ENCODE assay signal across 8 cellular contexts in the genomic region with DNA sequence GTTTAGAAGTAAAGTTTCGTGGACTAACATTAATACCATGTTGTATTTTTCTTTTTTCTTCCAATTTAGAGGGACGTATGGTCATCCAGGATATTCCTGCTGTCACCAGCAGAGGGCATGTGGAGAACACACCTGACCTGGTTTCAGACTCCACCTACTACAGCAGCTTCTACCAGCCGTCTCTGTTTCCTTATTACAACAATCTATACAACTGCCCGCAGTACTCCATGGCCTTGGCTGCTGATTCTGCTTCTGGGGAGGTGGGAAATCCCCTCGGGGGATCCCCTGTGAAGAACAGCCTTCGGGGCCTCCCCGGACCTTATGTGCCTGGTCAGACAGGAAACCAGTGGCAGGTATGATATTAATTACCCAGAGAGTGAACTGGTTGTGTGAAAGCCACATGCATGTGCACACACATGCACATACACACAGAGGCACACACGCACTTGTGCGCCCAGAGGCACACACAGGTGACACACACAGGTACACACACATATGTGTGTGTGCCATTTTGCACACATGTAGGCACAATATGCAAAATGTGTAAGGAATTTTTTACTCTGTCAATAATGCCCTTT. TPM values are rescaled to one million over a fixed set of nuclear protein-coding genes. Genes with fewer than 3 reads are reported as not detected.
DNase-seq lines count a peak whose midpoint lies in the region; ATAC-seq and TF ChIP-seq lines count a peak whose summit lies in the region.

No MANE protein-coding gene starts in this region.

- DNase-seq in COR-L47 (lab: John Stamatoyannopoulos, UW): peak; percentile 1
- DNase-seq in NCI-H748 (lab: John Stamatoyannopoulos, UW; ENCODE audit: unreplicated experiment): peak; percentile 72
- DNase-seq in activated CD4-positive, alpha-beta T cell treated with anti-CD3 and anti-CD28 coated beads, Interleukin-2, amount 50 U/mL, for 48 hours: peak; percentile 63 to 76
- peak; percentile 8 for DNase-seq in epithelial cell of prostate (ENCODE audit: low read depth, low spot score)
- DNase-seq in naive thymus-derived CD4-positive, alpha-beta T cell: peak in 8 of 9 donors; percentile 7 to 50 (median 37)
- DNase-seq in stomach: peak; percentile 54

- no peaks in the 10 kb centered on the region for H3K9me3 Mint-ChIP-seq in naive thymus-derived CD4-positive, alpha-beta T cell

- no peaks in the 10 kb centered on the region for H3K36me3 Mint-ChIP-seq in naive thymus-derived CD4-positive, alpha-beta T cell

- POLR2A ChIA-PET in naive thymus-derived CD4-positive, alpha-beta T cell (lab: Charles Lee): no interaction called here

- WGBS in stomach, 5 donors: 9 to 19% (median 12%) methylated on average over 9 of the region's 9 CpGs

- TF ChIP-seq POLR2A in stomach (IDR thresholded peaks at IDR 0.05): no peak

- H3K27me3 Mint-ChIP-seq in naive thymus-derived CD4-positive, alpha-beta T cell: peaks cover 7 to 24% (median 14%) of the 10 kb centered on the region in 5 donors

- peak in 5 of 7 experiments; percentile 49 to 89 (median 82) for TF ChIP-seq CTCF in stomach (IDR thresholded peaks at IDR 0.05)

- no peak overlapping the region for H3K4me3 ChIP-seq in naive thymus-derived CD4-positive, alpha-beta T cell (ENCODE audit: low read length)
- no peak overlapping the region for H3K4me3 ChIP-seq in stomach

- ATAC-seq in GM19397 (IDR thresholded peaks at IDR 0.05; ENCODE audit: unreplicated experiment): peak; percentile 99
- peak; percentile 100 for ATAC-seq in HG03439 (IDR thresholded peaks at IDR 0.05; ENCODE audit: unreplicated experiment)
- peak; percentile 94 for ATAC-seq in naive thymus-derived CD4-positive, alpha-beta T cell

- H3K27me3 ChIP-seq in naive thymus-derived CD4-positive, alpha-beta T cell (ENCODE audit: control insufficient read depth in 2 of 2, insufficient read depth in 2 of 2, low read length in 2 of 2): no peaks in the 10 kb centered on the region
- H3K27me3 ChIP-seq in stomach: peaks cover 0 to 10% (median 0%) of the 10 kb centered on the region in 3 donors

- H3K36me3 ChIP-seq in naive thymus-derived CD4-positive, alpha-beta T cell (ENCODE audit: control insufficient read depth in 2 of 3, insufficient read depth in 3 of 3, low read length in 3 of 3): no peaks in the 10 kb centered on the region
- H3K36me3 ChIP-seq in stomach: no peaks in the 10 kb centered on the region

- CTCF ChIA-PET in naive thymus-derived CD4-positive, alpha-beta T cell (lab: Charles Lee): interaction anchor here (1.2 kb wide), 1 partner anchor 115 kb away, joined by 3 read pairs; no protein-coding TSS in a partner anchor

- no peaks in the 10 kb centered on the region for H3K9me3 ChIP-seq in naive thymus-derived CD4-positive, alpha-beta T cell (ENCODE audit: control insufficient read depth in 2 of 3, low read length in 3 of 3)
- H3K9me3 ChIP-seq in stomach: no peaks in the 10 kb centered on the region

- peak overlapping the region in 9 of 10 donors; percentile 23 to 70 (median 48) for H3K4me3 Mint-ChIP-seq in naive thymus-derived CD4-positive, alpha-beta T cell

- peaks cover 0 to 5% of the 10 kb centered on the region in 2 donors for H3K4me1 ChIP-seq in naive thymus-derived CD4-positive, alpha-beta T cell (ENCODE audit: control insufficient read depth in 2 of 2, insufficient read depth in 2 of 2, low read length in 2 of 2)
- H3K4me1 ChIP-seq in stomach: peaks cover 0 to 7% (median 6%) of the 10 kb centered on the region in 4 donors

- intact Hi-C loops in naive thymus-derived CD4-positive, alpha-beta T cell (cut with micrococcal nuclease): loop anchor here (1.0 to 10.0 kb wide), 5 partner anchors 111 to 1193 kb away; no protein-coding TSS in a partner anchor
- intact Hi-C loops in stomach (cut with DNase I; ENCODE audit: low total_unique reads): no loop called here

- TF ChIP-seq EP300 in stomach (IDR thresholded peaks at IDR 0.05): no peak

- H3K27ac ChIP-seq in epithelial cell of prostate (no peak overlapping the region), stomach (no peak overlapping the region)
- H3K27ac ChIP-seq in naive thymus-derived CD4-positive, alpha-beta T cell (ENCODE audit: low read depth, low read length): no peak overlapping the region

- peaks cover 4 to 11% (median 8%) of the 10 kb centered on the region in 7 donors for H3K4me1 Mint-ChIP-seq in naive thymus-derived CD4-positive, alpha-beta T cell

- H3K27ac Mint-ChIP-seq in naive thymus-derived CD4-positive, alpha-beta T cell: peak overlapping the region in 2 of 9 donors; percentile 31 to 52

RNA-seq across cellular contexts. Expression of gene DMRT1, which starts 52.4 kb away (rescaled TPM):
- total RNA-seq in naive thymus-derived CD4-positive, alpha-beta T cell: not detected
- not detected for polyA plus RNA-seq in naive thymus-derived CD4-positive, alpha-beta T cell
- not detected for total RNA-seq in stomach
- not detected for polyA plus RNA-seq in stomach

Comparison
In these comparisons a context has a peak if more than half of its experiments do, and no peak if none do; other contexts are left out.
1. DNase-seq: peak in every context shown above with its lines; median percentile 72 in NCI-H748; 70 in activated CD4-positive, alpha-beta T cell treated with anti-CD3 and anti-CD28 coated beads, Interleukin-2, amount 50 U/mL, for 48 hours; 54 in stomach; 37 in naive thymus-derived CD4-positive, alpha-beta T cell; 8 in epithelial cell of prostate; 1 in COR-L47.